In genomic region chr10:92544296-92544695, GRCh38 we compare ENCODE assay signal across 10 cellular contexts. TPM values are rescaled to one million over a fixed set of nuclear protein-coding genes. Genes with fewer than 3 reads are reported as not detected.
DNase-seq lines count a peak whose midpoint lies in the region; ATAC-seq and TF ChIP-seq lines count a peak whose summit lies in the region.
"Had no signal": no experiment of that assay in that cellular context is flagged by ENCODE, and none has a peak within 500 bp of the region (broad histone marks: within the 10 kb centered on the region; RNA-seq: fewer than 3 reads in every experiment).

No MANE protein-coding gene starts in this region.

- H3K27ac Mint-ChIP-seq in CD4-positive, alpha-beta T cell: no peak overlapping the region
- H3K27ac Mint-ChIP-seq in HFFc6: no peak overlapping the region

- H3K4me3 Mint-ChIP-seq in CD4-positive, alpha-beta T cell: peak overlapping the region; percentile 23
- no peak overlapping the region for H3K4me3 Mint-ChIP-seq in HFFc6
- H3K4me3 Mint-ChIP-seq: central memory CD8-positive, alpha-beta T cell had no signal

- CTCF ChIA-PET in CD4-positive, alpha-beta T cell (lab: Charles Lee): interaction anchor here (1.0 kb wide), 1 partner anchor 30 kb away, joined by 3 read pairs; the partner anchor contains the start of gene IDE

- H3K36me3 Mint-ChIP-seq in CD4-positive, alpha-beta T cell (ENCODE audit: low read depth): peaks cover 14% of the 10 kb centered on the region
- peaks cover 4% of the 10 kb centered on the region; the same call in 1 of the 2 replicates for H3K36me3 Mint-ChIP-seq in HFFc6 (ENCODE audit: low read depth)

- TF ChIP-seq CTCF in CD4-positive, alpha-beta T cell (IDR thresholded peaks at IDR 0.05): no peak
- TF ChIP-seq CTCF in HFFc6 (IDR thresholded peaks at IDR 0.05) (no peak), fibroblast of the aortic adventitia (IDR thresholded peaks at IDR 0.05; ENCODE audit: insufficient read depth, low read length) (no peak), GM13977 (IDR thresholded peaks at IDR 0.05; ENCODE audit: extremely low read depth, insufficient read depth, missing control alignments) (no peak), omental fat pad (IDR thresholded peaks at IDR 0.05) (no peak)

- POLR2A ChIA-PET in CD4-positive, alpha-beta T cell (lab: Charles Lee): interaction anchor here (0.8 to 2.9 kb wide), 4 partner anchors 10 to 29 kb away, joined by 4 to 8 read pairs (median 4); partner anchors contain the start of gene IDE

- in situ Hi-C loops in GM13977 (cut with MboI; ENCODE audit: low pct_unique_long_range_greater_than_20kb, low sequenced_read_pairs, unreplicated experiment): no loop called here

- no peaks in the 10 kb centered on the region for H3K9me3 Mint-ChIP-seq in CD4-positive, alpha-beta T cell
- no peaks in the 10 kb centered on the region for H3K9me3 Mint-ChIP-seq in HFFc6
- H3K9me3 Mint-ChIP-seq: central memory CD8-positive, alpha-beta T cell had no signal

- H3K9me3 ChIP-seq in CD4-positive, alpha-beta T cell (ENCODE audit: control insufficient read depth, low read length): no peaks in the 10 kb centered on the region

- H3K4me1 Mint-ChIP-seq in CD4-positive, alpha-beta T cell (ENCODE audit: low read depth): peaks cover 28% of the 10 kb centered on the region
- peaks cover 21% of the 10 kb centered on the region for H3K4me1 Mint-ChIP-seq in HFFc6 (ENCODE audit: low read depth)

- H3K27me3 Mint-ChIP-seq in CD4-positive, alpha-beta T cell: no peaks in the 10 kb centered on the region
- H3K27me3 Mint-ChIP-seq in HFFc6 (ENCODE audit: insufficient read depth): no peaks in the 10 kb centered on the region
- H3K27me3 Mint-ChIP-seq: central memory CD8-positive, alpha-beta T cell had no signal

- H3K27ac ChIP-seq in CD4-positive, alpha-beta T cell (ENCODE audit: low read depth, low read length): no peak overlapping the region

- intact Hi-C loops in CD4-positive, alpha-beta T cell (cut with DNase I, micrococcal nuclease): no loop called here

- no peak for DNase-seq in CD4-positive, alpha-beta T cell
- DNase-seq in HFFc6 (peak; percentile 37), RPMI7951 (ENCODE audit: low read depth) (peak; percentile 82), fibroblast of the aortic adventitia (ENCODE audit: low read depth) (peak; percentile 12), GM13977 (ENCODE audit: low spot score) (no peak), omental fat pad (ENCODE audit: low spot score) (no peak), GM19240 (ENCODE audit: insufficient read length, low spot score) (no peak)
- DNase-seq: Right ventricle myocardium superior had no signal

- no peak overlapping the region for H3K4me3 ChIP-seq in fibroblast of the aortic adventitia (ENCODE audit: low read depth, low read length)

- peak; percentile 46 for ATAC-seq in CD4-positive, alpha-beta T cell (ENCODE audit: poor library complexity)
- ATAC-seq in GM18907 (IDR thresholded peaks at IDR 0.05; ENCODE audit: unreplicated experiment) (no peak), omental fat pad (ENCODE audit: low FRiP score) (no peak)

- no peaks in the 10 kb centered on the region for H3K27me3 ChIP-seq in CD4-positive, alpha-beta T cell (ENCODE audit: control insufficient read depth, insufficient read depth, low read length)

RNA-seq across cellular contexts. Expression of gene IDE, which starts 29.6 kb away (rescaled TPM):
- total RNA-seq in CD4-positive, alpha-beta T cell: 10 to 100 TPM; 15.2 to 17.8 TPM
- total RNA-seq in HFFc6 (2021; fragmentation: NEBNext Ultra II Directional; extraction: Animal tissue kit (Norgen Biotek cat#: 25700)): 10 to 100 TPM; 35.4 to 46.5 (median 39.9) TPM
- 11.2 and 13.9 TPM in 2 replicates for total RNA-seq in RPMI7951 (2014; rRNA removed; shearing (Covaris generic))
- total RNA-seq in fibroblast of the aortic adventitia (ENCODE audit: low replicate concordance) (20.4 and 44.7 TPM in 2 replicates), omental fat pad (10 to 100 TPM; 17.4 to 42.7 (median 21.8) TPM)

RNA-seq across cellular contexts. Expression of gene KIF11, which starts 48.6 kb away (rescaled TPM):
- under 1 TPM; 0.38 to 0.47 TPM for total RNA-seq in CD4-positive, alpha-beta T cell
- 10 to 100 TPM; 16.8 to 40.3 (median 35.3) TPM for total RNA-seq in HFFc6 (2021; fragmentation: NEBNext Ultra II Directional; extraction: Animal tissue kit (Norgen Biotek cat#: 25700))
- total RNA-seq in RPMI7951 (2014; rRNA removed; shearing (Covaris generic)): 58.1 and 66.2 TPM in 2 replicates
- total RNA-seq in fibroblast of the aortic adventitia (ENCODE audit: low replicate concordance) (4.5 and 46.5 TPM in 2 replicates), omental fat pad (1 to 10 TPM in 1 of 4 donors, under 1 TPM in 3; 0.37 to 2.2 (median 0.69) TPM)

Comparison
In these comparisons a context has a peak if more than half of its experiments do, and no peak if none do; other contexts are left out.
1. DNase-seq: peak in HFFc6 (single experiment), RPMI7951 (single experiment) and fibroblast of the aortic adventitia (single experiment); none in CD4-positive, alpha-beta T cell (0 of 10), GM13977 (single experiment), omental fat pad (single experiment) and GM19240 (single experiment).